8 cellular contexts compared by ENCODE assay signal in genomic region chr11:79440451-79441158, GRCh38. TPM values are rescaled to one million over a fixed set of nuclear protein-coding genes. Genes with fewer than 3 reads are reported as not detected.
DNase-seq lines count a peak whose midpoint lies in the region; ATAC-seq, FAIRE-seq and TF ChIP-seq lines count a peak whose summit lies in the region.

Gene TENM4 (minus strand): TSS chr11:79441030. CDS start chr11:79069944, 371,086 bp downstream.

- H3K9me3 Mint-ChIP-seq in activated T-helper 2 cell treated with anti-CD3 and anti-CD28 coated beads, Interferon-gamma antibody, Interleukin-2, Interleukin-4, amounts not matched to agents 10 μg/mL and 5 μg/mL and 100 μg/mL, durations not matched to agents 14 hours and 24 hours and 36 hours = no peaks in the 10 kb centered on the region

- H3K27ac ChIP-seq in adrenal gland = peak within 1 kb of the TSS; percentile 26 to 84 (median 84)
- peak within 1 kb of the TSS; percentile 63 for H3K27ac ChIP-seq in left ventricle myocardium inferior (replicated peaks)
- peak within 1 kb of the TSS in 1 of 4 donors; percentile 19 for H3K27ac ChIP-seq in pancreas

- DNase-seq in AG20443 (ENCODE audit: low spot score) (peak; percentile 75), NCI-H1105 treated with DMSO at 0.1 percent for 48 hours (lab: John Stamatoyannopoulos, UW) (peak; percentile 84), adrenal gland (peak; percentile 80 to 89 (median 83)), left ventricle myocardium inferior (peak; percentile 59), pancreas (peak in 5 of 6 donors; percentile 23 to 69 (median 48)), HT-29 (ENCODE audit: low spot score) (no peak)
- DNase-seq in activated T-helper 2 cell treated with anti-CD3 and anti-CD28 coated beads, Interferon-gamma antibody, Interleukin-2, Interleukin-4, amounts not matched to agents 10 μg/mL and 5 μg/mL and 100 μg/mL, durations not matched to agents 14 hours and 24 hours and 36 hours (ENCODE audit: low spot score) = no peak

- H3K9me3 ChIP-seq in adrenal gland (replicated peaks in 1 of 3) = no peaks in the 10 kb centered on the region
- H3K9me3 ChIP-seq in left ventricle myocardium inferior (replicated peaks) = peaks cover 10% of the 10 kb centered on the region
- H3K9me3 ChIP-seq in pancreas = no peaks in the 10 kb centered on the region

- H3K4me1 Mint-ChIP-seq in activated T-helper 2 cell treated with anti-CD3 and anti-CD28 coated beads, Interferon-gamma antibody, Interleukin-2, Interleukin-4, amounts not matched to agents 10 μg/mL and 5 μg/mL and 100 μg/mL, durations not matched to agents 14 hours and 24 hours and 36 hours (ENCODE audit: low read depth) = no peaks in the 10 kb centered on the region

- peak; percentile 33 to 85 for TF ChIP-seq POLR2A in adrenal gland (IDR thresholded peaks at IDR 0.05)

- H3K4me3 ChIP-seq in adrenal gland (peak within 1 kb of the TSS in 2 of 4 donors; percentile 38 to 75), left ventricle myocardium inferior (peak within 1 kb of the TSS; percentile 71), pancreas (peak within 1 kb of the TSS; percentile 7 to 55 (median 22))

- no peak within 1 kb of the TSS for H3K27ac Mint-ChIP-seq in activated T-helper 2 cell treated with anti-CD3 and anti-CD28 coated beads, Interferon-gamma antibody, Interleukin-2, Interleukin-4, amounts not matched to agents 10 μg/mL and 5 μg/mL and 100 μg/mL, durations not matched to agents 14 hours and 24 hours and 36 hours

- FAIRE-seq in pancreas (lab: Jason Lieb, UNC) = no peak

- 0 to 1% (median 1%) methylated on average over 14 to 83 of the region's 83 CpGs for WGBS in adrenal gland, 4 donors
- WGBS in pancreas, 2 donors = 0 to 1% methylated on average over 65 to 83 of the region's 83 CpGs

- H3K36me3 Mint-ChIP-seq in activated T-helper 2 cell treated with anti-CD3 and anti-CD28 coated beads, Interferon-gamma antibody, Interleukin-2, Interleukin-4, amounts not matched to agents 10 μg/mL and 5 μg/mL and 100 μg/mL, durations not matched to agents 14 hours and 24 hours and 36 hours (ENCODE audit: low read depth) = no peaks in the 10 kb centered on the region

- H3K27me3 ChIP-seq in adrenal gland = peaks cover 16% of the 10 kb centered on the region
- peaks cover 100% of the 10 kb centered on the region for H3K27me3 ChIP-seq in left ventricle myocardium inferior (ENCODE audit: low read depth)
- H3K27me3 ChIP-seq in pancreas = peaks cover 0 to 26% (median 4%) of the 10 kb centered on the region in 4 donors

- peak in 3 of 6 experiments; percentile 25 to 33 (median 32) for TF ChIP-seq CTCF in adrenal gland (IDR thresholded peaks at IDR 0.05)
- TF ChIP-seq CTCF in left ventricle myocardium inferior (IDR thresholded peaks at IDR 0.05; ENCODE audit: borderline replicate concordance) = peak; percentile 30
- no peak for TF ChIP-seq CTCF in pancreas (IDR thresholded peaks at IDR 0.05)

- H3K27me3 Mint-ChIP-seq in activated T-helper 2 cell treated with anti-CD3 and anti-CD28 coated beads, Interferon-gamma antibody, Interleukin-2, Interleukin-4, amounts not matched to agents 10 μg/mL and 5 μg/mL and 100 μg/mL, durations not matched to agents 14 hours and 24 hours and 36 hours (ENCODE audit: low read depth) = peaks cover 65% of the 10 kb centered on the region

- H3K36me3 ChIP-seq in adrenal gland (replicated peaks in 1 of 2) (no peaks in the 10 kb centered on the region), left ventricle myocardium inferior (no peaks in the 10 kb centered on the region), pancreas (no peaks in the 10 kb centered on the region)

- peaks cover 22 to 43% of the 10 kb centered on the region in 2 donors for H3K4me1 ChIP-seq in adrenal gland (replicated peaks in 1 of 2)
- H3K4me1 ChIP-seq in left ventricle myocardium inferior = peaks cover 49% of the 10 kb centered on the region
- H3K4me1 ChIP-seq in pancreas = peaks cover 0 to 21% (median 6%) of the 10 kb centered on the region in 3 donors

- H3K4me3 Mint-ChIP-seq in activated T-helper 2 cell treated with anti-CD3 and anti-CD28 coated beads, Interferon-gamma antibody, Interleukin-2, Interleukin-4, amounts not matched to agents 10 μg/mL and 5 μg/mL and 100 μg/mL, durations not matched to agents 14 hours and 24 hours and 36 hours (ENCODE audit: low read depth) = no peak within 1 kb of the TSS

- peak; percentile 50 for ATAC-seq in GM18868 (IDR thresholded peaks at IDR 0.05; ENCODE audit: unreplicated experiment)
- peak; percentile 35 to 68 (median 65) for ATAC-seq in pancreas

- intact Hi-C loops in adrenal gland (cut with DNase I) = no loop called here
- intact Hi-C loops in left ventricle myocardium inferior (cut with micrococcal nuclease) = no loop called here
- intact Hi-C loops in pancreas (cut with DNase I) = no loop called here
- intact Hi-C loops in activated T-helper 2 cell treated with anti-CD3 and anti-CD28 coated beads, Interferon-gamma antibody, Interleukin-2, Interleukin-4, amounts not matched to agents 10 μg/mL and 5 μg/mL and 100 μg/mL, durations not matched to agents 14 hours and 24 hours and 36 hours (cut with micrococcal nuclease) = no loop called here

RNA-seq across cellular contexts. Expression of gene TENM4, which starts in this region (rescaled TPM):
- 10 to 100 TPM in 4 of 8 donors, 1 to 10 TPM in 4; 3.3 to 24.9 (median 9.6) TPM for total RNA-seq in adrenal gland
- 1 to 10 TPM in 2 of 3 donors, under 1 TPM in 1; 0.74 to 3.1 (median 1.6) TPM for polyA plus RNA-seq in adrenal gland
- total RNA-seq in left ventricle myocardium inferior = 0.63 TPM
- total RNA-seq in pancreas = 1 to 10 TPM in 3 of 6 donors, under 1 TPM in 3; 0.37 to 6.8 (median 1.3) TPM
- polyA plus RNA-seq in pancreas = 1 to 10 TPM in 1 of 2 donors, under 1 TPM in 1; 0.91 to 1.6 TPM
- not detected in 2 replicates for total RNA-seq in HT-29 (2014; rRNA removed; shearing (Covaris generic))
- not detected in 2 replicates for total RNA-seq in activated T-helper 2 cell treated with anti-CD3 and anti-CD28 coated beads, Interferon-gamma antibody, Interleukin-2, Interleukin-4, amounts not matched to agents 10 μg/mL and 5 μg/mL and 100 μg/mL, durations not matched to agents 14 hours and 24 hours and 36 hours

Comparison
In these comparisons a context has a peak if more than half of its experiments do, and no peak if none do; other contexts are left out.
1. Peak in DNase-seq, H3K4me3 ChIP-seq and H3K27ac ChIP-seq in left ventricle myocardium inferior; RNA of the gene not detected or under 1 TPM.
2. DNase-seq: peak in AG20443 (single experiment), NCI-H1105 treated with DMSO at 0.1 percent for 48 hours (single experiment), adrenal gland (7 of 7) and pancreas (5 of 6); none in HT-29 (single experiment) and activated T-helper 2 cell treated with anti-CD3 and anti-CD28 coated beads, Interferon-gamma antibody, Interleukin-2, Interleukin-4, amounts not matched to agents 10 μg/mL and 5 μg/mL and 100 μg/mL, durations not matched to agents 14 hours and 24 hours and 36 hours (single experiment).